ENCODE assay signal across 1 cellular context in genomic region chr17:2691965-2692780, GRCh38.
TF ChIP-seq lines count a peak whose summit lies in the region.

No MANE protein-coding gene starts in this region.

TF ChIP-seq in endothelial cell of umbilical vein, 7 proteins besides CTCF, POLR2A, EP300 and RAD21 (continued from another document):
- TF ChIP-seq EZH2 (IDR thresholded peaks at IDR 0.05; ENCODE audit: borderline replicate concordance, low read depth, low read length, severe bottlenecking) (no peak), MAX (IDR thresholded peaks at IDR 0.05; ENCODE audit: insufficient read depth, insufficient read length) (no peak)
